8 cellular contexts compared by ENCODE assay signal in the genomic region with DNA sequence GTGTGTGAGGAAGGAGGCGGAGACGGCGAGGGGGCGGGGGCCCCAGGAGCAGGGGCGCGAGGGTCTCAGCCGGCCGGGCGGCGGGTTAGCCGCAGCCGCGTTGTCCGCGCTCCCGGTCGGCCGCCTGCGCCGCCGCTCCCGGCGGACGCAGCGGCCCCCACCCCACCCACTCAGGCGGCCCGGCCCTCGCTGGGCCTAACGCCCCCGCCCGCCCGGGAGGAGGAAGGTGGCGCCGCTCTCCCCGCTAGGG. TPM values are rescaled to one million over a fixed set of nuclear protein-coding genes. Genes with fewer than 3 reads are reported as not detected.
DNase-seq lines count a peak whose midpoint lies in the region; ATAC-seq and TF ChIP-seq lines count a peak whose summit lies in the region.

Gene FCHSD2, minus strand, starts transcription at position 191 of the 250 bp plus-strand sequence. CDS start 441 bp downstream, outside the sequence.

- no peak for ATAC-seq in HG02642 (IDR thresholded peaks at IDR 0.05; ENCODE audit: poor library complexity, unreplicated experiment)

- H3K9me3 ChIP-seq in PC-9 (ENCODE audit: insufficient read depth, low read depth): no peaks in the 10 kb centered on the region

- no peaks in the 10 kb centered on the region for H3K36me3 ChIP-seq in PC-9 (ENCODE audit: low read depth)

- H3K4me2 ChIP-seq in PC-9: peak within 1 kb of the TSS; percentile 80

- CTCF ChIA-PET in PC-9 (lab: Charles Lee): interaction anchor here (0.6 to 1.1 kb wide), 11 partner anchors 10 to 585 kb away, joined by 3 to 13 read pairs (median 5); no protein-coding TSS in a partner anchor

- H3K79me2 ChIP-seq in PC-9 (ENCODE audit: low read depth): peaks cover 30% of the 10 kb centered on the region

- H3K27ac Mint-ChIP-seq in nephron progenitor cell: peak within 1 kb of the TSS; percentile 95

- intact Hi-C loops in PC-9 (cut with micrococcal nuclease; ENCODE audit: unreplicated experiment): loop anchor here (2.0 kb wide), 1 partner anchor 37 kb away; no protein-coding TSS in a partner anchor

- H3K9me2 ChIP-seq in PC-9 (ENCODE audit: insufficient read depth): no peaks in the 10 kb centered on the region

- no peaks in the 10 kb centered on the region for H3K27me3 ChIP-seq in PC-9 (ENCODE audit: insufficient read depth, low read depth)

- peak within 1 kb of the TSS; percentile 48; the same call in 1 of the 2 replicates for H3K27ac ChIP-seq in PC-9
- peak within 1 kb of the TSS; percentile 84 for H3K27ac ChIP-seq in epithelial cell of prostate

- no peak for DNase-seq in PC-9
- no peak for DNase-seq in epithelial cell of prostate (ENCODE audit: low read depth, low spot score)
- DNase-seq in nephron progenitor cell: no peak
- DNase-seq in putamen (ENCODE audit: low spot score): no peak
- no peak for DNase-seq in SIG-M5 treated with dmso at 0.1 percent for 504 hours (lab: John Stamatoyannopoulos, UW; ENCODE audit: unreplicated experiment)
- DNase-seq in NCI-H2196 (lab: John Stamatoyannopoulos, UW; ENCODE audit: unreplicated experiment): no peak

- TF ChIP-seq CTCF in PC-9 (conservative IDR thresholded peaks at IDR 0.05) (no peak), nephron progenitor cell (IDR thresholded peaks at IDR 0.05) (no peak)

- H3K4me1 Mint-ChIP-seq in nephron progenitor cell: peaks cover 42% of the 10 kb centered on the region

- H3F3A ChIP-seq in PC-9 (ENCODE audit: insufficient read depth, low read depth): peaks cover 11% of the 10 kb centered on the region; the same call in 1 of the 2 replicates

- peak within 1 kb of the TSS; percentile 94 for H3K4me3 Mint-ChIP-seq in nephron progenitor cell

- H4K20me1 ChIP-seq in PC-9 (ENCODE audit: insufficient read depth): no peaks in the 10 kb centered on the region

- peaks cover 20% of the 10 kb centered on the region for H3K4me1 ChIP-seq in PC-9 (replicated peaks; ENCODE audit: insufficient read depth)

- H2AFZ ChIP-seq in PC-9: peak within 1 kb of the TSS; percentile 97

- no TSS peak for BruUV-seq in PC-9 (replicated peaks; lab: Mats Ljungman, UMichigan)

- peaks cover 20% of the 10 kb centered on the region for H3K36me3 Mint-ChIP-seq in nephron progenitor cell (ENCODE audit: low read depth)

- no peaks in the 10 kb centered on the region for H3K27me3 Mint-ChIP-seq in nephron progenitor cell (ENCODE audit: low read depth, poor library complexity)

- POLR2A ChIA-PET in PC-9 (lab: Charles Lee; ENCODE audit: unreplicated experiment): interaction anchor here (0.6 to 0.8 kb wide), 3 partner anchors 10 to 1200 kb away, joined by 4 to 9 read pairs (median 7); no protein-coding TSS in a partner anchor

- H3K4me3 ChIP-seq in GM08714 (ENCODE audit: low read length) (peak within 1 kb of the TSS; percentile 85), PC-9 (peak within 1 kb of the TSS; percentile 98)

- no peaks in the 10 kb centered on the region for H3K9me3 Mint-ChIP-seq in nephron progenitor cell

RNA-seq across cellular contexts. Expression of gene FCHSD2, which starts in this region (rescaled TPM):
- total RNA-seq in PC-9 (2021): 20.5 and 22.6 TPM in 2 replicates
